Comparison of ENCODE assay signal across 8 cellular contexts in genomic region chr5:149439899-149440655, GRCh38.
DNase-seq lines count a peak whose midpoint lies in the region; FAIRE-seq and TF ChIP-seq lines count a peak whose summit lies in the region.

No MANE protein-coding gene starts in this region.

- no peak for FAIRE-seq in GM12892 (lab: Jason Lieb, UNC)

- H3K4me3 Mint-ChIP-seq in activated naive CD4-positive, alpha-beta T cell treated with anti-CD3 and anti-CD28 coated beads, Interleukin-2, amount 10 ng/mL, durations not matched to agents 7 days and 5 days: no peak overlapping the region

- DNase-seq in DMS 273 (lab: John Stamatoyannopoulos, UW; ENCODE audit: unreplicated experiment) (peak; percentile 83), lung microvascular endothelial cell (ENCODE audit: low read depth in 2 of 2) (peak; percentile 61 to 90), GM12892 (ENCODE audit: insufficient read length) (no peak), NCI-H2107 (lab: John Stamatoyannopoulos, UW) (no peak), GF-D8 (lab: John Stamatoyannopoulos, UW) (no peak)
- peak; percentile 81 for DNase-seq in Jurkat, Clone E6-1 (ENCODE audit: low read depth, low spot score)
- DNase-seq in activated naive CD4-positive, alpha-beta T cell treated with anti-CD3 and anti-CD28 coated beads, Interleukin-2, amount 10 ng/mL, durations not matched to agents 7 days and 5 days: no peak
- no peak for DNase-seq in effector CD8-positive, alpha-beta T cell (lab: John Stamatoyannopoulos, UW)

- peak overlapping the region; percentile 8; the same call in 1 of the 2 replicates for H3K4me3 ChIP-seq in Jurkat, Clone E6-1 (ENCODE audit: low read length)

- no peaks in the 10 kb centered on the region for H3K36me3 Mint-ChIP-seq in activated naive CD4-positive, alpha-beta T cell treated with anti-CD3 and anti-CD28 coated beads, Interleukin-2, amount 10 ng/mL, durations not matched to agents 7 days and 5 days

- H3K27ac Mint-ChIP-seq in activated naive CD4-positive, alpha-beta T cell treated with anti-CD3 and anti-CD28 coated beads, Interleukin-2, amount 10 ng/mL, durations not matched to agents 7 days and 5 days: peak overlapping the region; percentile 60

- TF ChIP-seq POLR2A in GM12892 (IDR thresholded peaks at IDR 0.05; ENCODE audit: low read depth, low read length): no peak

- CTCF ChIA-PET in activated naive CD4-positive, alpha-beta T cell treated with anti-CD3 and anti-CD28 coated beads, Interleukin-2, amount 10 ng/mL, durations not matched to agents 7 days and 5 days (lab: Charles Lee): interaction anchor here (0.7 to 5.7 kb wide), 18 partner anchors 8 to 217 kb away, joined by 3 to 41 read pairs (median 3); no protein-coding TSS in a partner anchor

- H3K9me3 Mint-ChIP-seq in activated naive CD4-positive, alpha-beta T cell treated with anti-CD3 and anti-CD28 coated beads, Interleukin-2, amount 10 ng/mL, durations not matched to agents 7 days and 5 days: no peaks in the 10 kb centered on the region

- peaks cover 30% of the 10 kb centered on the region for H3K27me3 Mint-ChIP-seq in activated naive CD4-positive, alpha-beta T cell treated with anti-CD3 and anti-CD28 coated beads, Interleukin-2, amount 10 ng/mL, durations not matched to agents 7 days and 5 days

- peaks cover 26% of the 10 kb centered on the region for H3K4me1 Mint-ChIP-seq in activated naive CD4-positive, alpha-beta T cell treated with anti-CD3 and anti-CD28 coated beads, Interleukin-2, amount 10 ng/mL, durations not matched to agents 7 days and 5 days

Comparison
In these comparisons a context has a peak if more than half of its experiments do, and no peak if none do; other contexts are left out.
1. DNase-seq: peak in DMS 273 (single experiment), Jurkat, Clone E6-1 (single experiment) and lung microvascular endothelial cell (2 of 2); none in activated naive CD4-positive, alpha-beta T cell treated with anti-CD3 and anti-CD28 coated beads, Interleukin-2, amount 10 ng/mL, durations not matched to agents 7 days and 5 days (single experiment), effector CD8-positive, alpha-beta T cell (single experiment), GM12892 (single experiment), NCI-H2107 (single experiment) and GF-D8 (single experiment).